ENCODE assay signal across 8 cellular contexts in the genomic region with DNA sequence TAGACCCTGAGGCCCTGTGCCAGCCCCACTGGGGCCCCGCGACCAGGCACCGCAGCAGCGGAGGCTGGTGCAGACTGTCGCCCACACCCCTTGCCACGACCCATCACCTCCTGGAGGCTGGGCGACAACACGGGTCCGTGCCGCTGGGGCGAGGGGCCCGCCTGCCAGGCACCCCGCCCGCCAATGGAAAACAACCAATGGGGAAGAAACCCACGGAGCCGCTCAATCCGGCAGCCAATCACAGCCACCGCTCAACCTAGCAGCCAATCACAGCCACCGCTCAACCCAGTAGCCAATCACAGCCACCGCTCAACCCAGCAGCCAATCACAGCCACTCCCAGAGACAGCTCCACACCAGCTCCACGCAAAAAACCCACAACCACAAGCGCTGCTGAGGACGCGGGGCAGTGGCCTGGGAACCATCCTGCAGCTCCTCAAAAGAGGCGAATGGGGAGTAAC. TPM values are rescaled to one million over a fixed set of nuclear protein-coding genes. Genes with fewer than 3 reads are reported as not detected.
DNase-seq lines count a peak whose midpoint lies in the region; ATAC-seq and TF ChIP-seq lines count a peak whose summit lies in the region.

No MANE protein-coding gene starts in this region.

- no peak for TF ChIP-seq EP300 in transverse colon (IDR thresholded peaks at IDR 0.05; ENCODE audit: low read depth)

- 86% methylated on average over 12 of the region's 25 CpGs; no CpG with 5 or more reads in 1 of the 2 donors for WGBS in transverse colon (ENCODE audit: low coverage in 1 of 2), 2 donors

- H3K4me3 ChIP-seq in DND-41 (ENCODE audit: low read depth in 1 of 2, low read length in 2 of 2) (no peak overlapping the region), adipocyte (ENCODE audit: low read length) (no peak overlapping the region), transverse colon (peak overlapping the region in 2 of 4 donors; percentile 62 to 81)

- H3K4me1 Mint-ChIP-seq in T-helper 17 cell = peaks cover 23% of the 10 kb centered on the region
- H3K4me1 Mint-ChIP-seq in natural killer cell treated with Interleukin-12 subunit alpha and Interleukin-12 subunit beta and Interleukin-15 and Interleukin-18, amount 100 ng/mL, for 72 hours (ENCODE audit: low read depth in 2 of 2) = peaks cover 15 to 30% of the 10 kb centered on the region in 2 donors

- no peak overlapping the region for H3K4me2 ChIP-seq in DND-41 (ENCODE audit: insufficient read depth, low read length)

- H3K9ac ChIP-seq in DND-41 (ENCODE audit: low read depth, low read length) = no peak overlapping the region
- H3K9ac ChIP-seq in adipocyte (ENCODE audit: low read length) = peak overlapping the region; percentile 98

- H3K27ac Mint-ChIP-seq in T-helper 17 cell = peak overlapping the region; percentile 78
- H3K27ac Mint-ChIP-seq in natural killer cell treated with Interleukin-12 subunit alpha and Interleukin-12 subunit beta and Interleukin-15 and Interleukin-18, amount 100 ng/mL, for 72 hours = peak overlapping the region; percentile 86 to 94

- peak; percentile 25; the same call in 1 of the 3 replicates for ATAC-seq in DND-41 (ENCODE audit: insufficient read depth, low read depth)
- ATAC-seq in HG02642 (IDR thresholded peaks at IDR 0.05; ENCODE audit: poor library complexity, unreplicated experiment) = peak; percentile 36
- peak; percentile 82 for ATAC-seq in T-helper 17 cell
- peak; percentile 75 to 76 for ATAC-seq in natural killer cell treated with Interleukin-12 subunit alpha and Interleukin-12 subunit beta and Interleukin-15 and Interleukin-18, amount 100 ng/mL, for 72 hours
- ATAC-seq in GM19395 (IDR thresholded peaks at IDR 0.05; ENCODE audit: unreplicated experiment) = no peak

- peak; percentile 55 for DNase-seq in DND-41
- DNase-seq in T-helper 17 cell = peak; percentile 69 to 81 (median 74)
- DNase-seq in adipocyte (ENCODE audit: low read depth) = peak; percentile 26
- peak; percentile 93 for DNase-seq in natural killer cell treated with Interleukin-12 subunit alpha and Interleukin-12 subunit beta and Interleukin-15 and Interleukin-18, amount 100 ng/mL, for 72 hours (ENCODE audit: low spot score)
- peak; percentile 79 for DNase-seq in transverse colon
- DNase-seq in DMS114 treated with DMSO at 0.1 percent for 48 hours (lab: John Stamatoyannopoulos, UW; ENCODE audit: unreplicated experiment) = no peak

- no peak for TF ChIP-seq CTCF in DND-41 (IDR thresholded peaks at IDR 0.05; ENCODE audit: borderline replicate concordance, extremely low read depth, low read length, poor library complexity, severe bottlenecking)
- no peak for TF ChIP-seq CTCF in transverse colon (IDR thresholded peaks at IDR 0.05)

- H3K27me3 Mint-ChIP-seq in T-helper 17 cell = no peaks in the 10 kb centered on the region
- H3K27me3 Mint-ChIP-seq in natural killer cell treated with Interleukin-12 subunit alpha and Interleukin-12 subunit beta and Interleukin-15 and Interleukin-18, amount 100 ng/mL, for 72 hours = no peaks in the 10 kb centered on the region

- no peak overlapping the region for H2AFZ ChIP-seq in DND-41 (ENCODE audit: low read depth, low read length)

- no peaks in the 10 kb centered on the region for H3K9me3 Mint-ChIP-seq in natural killer cell treated with Interleukin-12 subunit alpha and Interleukin-12 subunit beta and Interleukin-15 and Interleukin-18, amount 100 ng/mL, for 72 hours

- peak; percentile 38 for TF ChIP-seq POLR2A in transverse colon (IDR thresholded peaks at IDR 0.05)

- no peaks in the 10 kb centered on the region for H3K9me3 ChIP-seq in DND-41 (ENCODE audit: insufficient read depth, low read length, severe bottlenecking)
- H3K9me3 ChIP-seq in T-helper 17 cell (ENCODE audit: control insufficient read depth, low read length, poor library complexity, severe bottlenecking) = no peaks in the 10 kb centered on the region
- H3K9me3 ChIP-seq in adipocyte (ENCODE audit: control insufficient read depth, low read length) = no peaks in the 10 kb centered on the region
- no peaks in the 10 kb centered on the region for H3K9me3 ChIP-seq in transverse colon

- H3K27ac ChIP-seq in DND-41 (ENCODE audit: low read length) (no peak overlapping the region), transverse colon (peak overlapping the region; percentile 93 to 98 (median 95))

- intact Hi-C loops in transverse colon (cut with DNase I; ENCODE audit: low total_unique reads) = no loop called here

- H4K20me1 ChIP-seq in DND-41 (ENCODE audit: insufficient read depth, low read length) = no peaks in the 10 kb centered on the region; the same call in 1 of the 2 replicates

- H3K36me3 ChIP-seq in DND-41 (ENCODE audit: insufficient read depth, low read length) (no peaks in the 10 kb centered on the region; the same call in 1 of the 2 replicates), adipocyte (ENCODE audit: control insufficient read depth, insufficient read depth, low read length, severe bottlenecking) (peaks cover 40% of the 10 kb centered on the region), transverse colon (no peaks in the 10 kb centered on the region)

- H3K4me3 Mint-ChIP-seq in T-helper 17 cell = peak overlapping the region; percentile 89
- H3K4me3 Mint-ChIP-seq in natural killer cell treated with Interleukin-12 subunit alpha and Interleukin-12 subunit beta and Interleukin-15 and Interleukin-18, amount 100 ng/mL, for 72 hours = peak overlapping the region; percentile 85

- in situ Hi-C loops in transverse colon (cut with MboI; ENCODE audit: low pct_ligation_motif_present in 1 of 4, low pct_unique_long_range_greater_than_20kb in 1 of 4, low sequenced_read_pairs in 3 of 4) = no loop called here

- peaks cover 28% of the 10 kb centered on the region for H3K79me2 ChIP-seq in DND-41 (ENCODE audit: insufficient read depth, low read length)

- H3K36me3 Mint-ChIP-seq in T-helper 17 cell (ENCODE audit: low read depth) = no peaks in the 10 kb centered on the region
- no peaks in the 10 kb centered on the region for H3K36me3 Mint-ChIP-seq in natural killer cell treated with Interleukin-12 subunit alpha and Interleukin-12 subunit beta and Interleukin-15 and Interleukin-18, amount 100 ng/mL, for 72 hours

- H3K27me3 ChIP-seq in DND-41 (ENCODE audit: insufficient read depth, low read length, poor library complexity) (no peaks in the 10 kb centered on the region), adipocyte (replicated peaks; ENCODE audit: control insufficient read depth, insufficient read depth, low read length) (no peaks in the 10 kb centered on the region), transverse colon (no peaks in the 10 kb centered on the region)

- H3K4me1 ChIP-seq in DND-41 (ENCODE audit: insufficient read depth, low read length) (peaks cover 25% of the 10 kb centered on the region), adipocyte (ENCODE audit: control insufficient read depth, insufficient read depth, low read length) (peaks cover 50% of the 10 kb centered on the region), transverse colon (peaks cover 30 to 76% (median 58%) of the 10 kb centered on the region in 4 donors)

RNA-seq across cellular contexts. Expression of a gene that starts 29.7 kb away (rescaled TPM):
- 100 to 1,000 TPM; 184 to 187 TPM for total RNA-seq in T-helper 17 cell
- total RNA-seq in natural killer cell treated with Interleukin-12 subunit alpha and Interleukin-12 subunit beta and Interleukin-15 and Interleukin-18, amount 100 ng/mL, for 72 hours = 100 to 1,000 TPM in 1 of 2 donors, 10 to 100 TPM in 1; 86.4 to 174 TPM
- total RNA-seq in transverse colon = 100 to 1,000 TPM; 115 to 426 (median 261) TPM

RNA-seq across cellular contexts. Expression of a gene that starts 38.3 kb away (rescaled TPM):
- total RNA-seq in T-helper 17 cell (10 to 100 TPM; 63.8 to 81.4 TPM), transverse colon (100 to 1,000 TPM in 2 of 4 donors, 10 to 100 TPM in 2; 74.8 to 167 (median 103) TPM)
- total RNA-seq in natural killer cell treated with Interleukin-12 subunit alpha and Interleukin-12 subunit beta and Interleukin-15 and Interleukin-18, amount 100 ng/mL, for 72 hours = 100 to 1,000 TPM; 168 to 241 TPM

RNA-seq across cellular contexts. Expression of a gene that starts 40.6 kb away (rescaled TPM):
- 100 to 1,000 TPM in 1 of 2 donors, 10 to 100 TPM in 1; 85.4 to 106 TPM for total RNA-seq in T-helper 17 cell
- 100 to 1,000 TPM; 204 to 205 TPM for total RNA-seq in natural killer cell treated with Interleukin-12 subunit alpha and Interleukin-12 subunit beta and Interleukin-15 and Interleukin-18, amount 100 ng/mL, for 72 hours
- total RNA-seq in transverse colon = 100 to 1,000 TPM in 1 of 4 donors, 10 to 100 TPM in 3; 34.5 to 142 (median 48.3) TPM
